ENCODE assay signal across 11 cellular contexts in the genomic region with DNA sequence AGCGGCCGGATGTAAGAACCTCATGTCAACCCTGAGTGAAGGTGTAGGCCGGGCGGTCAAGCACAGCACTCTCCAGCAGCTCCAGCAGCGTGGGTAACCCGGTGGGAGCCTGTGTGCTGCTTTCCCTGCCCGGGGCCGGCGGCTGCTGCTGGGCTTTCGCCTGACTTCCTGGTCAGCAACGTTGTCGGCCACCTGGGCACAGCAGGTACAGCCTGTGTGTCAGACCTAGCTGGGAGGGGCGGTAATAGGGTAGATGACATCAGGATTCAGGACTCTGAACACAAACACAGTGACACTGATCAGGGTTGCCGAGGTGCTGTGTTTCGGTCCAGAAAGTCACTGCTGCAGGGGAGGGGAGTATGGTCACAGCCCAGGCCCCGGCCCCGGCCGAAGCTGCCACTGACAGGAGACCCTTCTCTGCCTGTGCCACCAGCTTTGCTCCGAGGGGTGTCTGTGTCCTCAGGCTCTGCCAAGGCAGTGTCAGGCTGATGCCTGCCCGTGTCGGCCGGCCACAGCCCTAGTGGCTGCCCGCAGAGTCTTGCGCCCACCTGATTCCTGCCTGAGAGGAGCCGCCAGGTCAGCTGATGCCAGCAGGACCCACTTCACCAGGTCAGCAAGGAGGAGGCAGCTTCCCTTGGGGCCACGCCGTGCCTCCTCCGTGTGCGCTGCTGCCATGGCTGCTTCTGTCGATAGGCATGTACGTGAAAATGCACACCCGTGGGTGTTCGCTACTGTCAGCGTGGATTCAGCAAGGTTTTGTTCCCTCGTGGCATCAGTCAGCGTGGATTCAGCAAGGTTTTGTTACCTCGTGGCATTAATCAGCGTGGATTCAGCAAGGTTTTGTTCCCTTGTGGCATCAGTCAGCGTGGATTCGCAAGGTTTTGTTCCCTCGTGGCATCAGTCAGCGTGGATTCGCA. TPM values are rescaled to one million over a fixed set of nuclear protein-coding genes. Genes with fewer than 3 reads are reported as not detected.
"Had no signal": no experiment of that assay in that cellular context is flagged by ENCODE, and none has a peak within 500 bp of the region (broad histone marks: within the 10 kb centered on the region; RNA-seq: fewer than 3 reads in every experiment).

No MANE protein-coding gene starts in this region.

- H3K4me2 ChIP-seq: smooth muscle cell had no signal

- H3K27ac ChIP-seq: body of pancreas, neutrophil, tibial nerve had no signal

- ATAC-seq: activated CD4-positive, CD25-positive, alpha-beta regulatory T cell treated with anti-CD3 and anti-CD28 coated beads, Interleukin-2, amount 50 U/mL, for 24 hours; body of pancreas; naive thymus-derived CD4-positive, alpha-beta T cell; stimulated activated effector memory CD8-positive, alpha-beta T cell treated with anti-CD3 and anti-CD28 coated beads, Interleukin-12 subunit alpha, Interleukin-12 subunit beta, amount 100 ng/mL, for 72 hours had no signal

- DNase-seq: central memory CD4-positive, alpha-beta T cell; erythroblast; hippocampal formation; naive thymus-derived CD4-positive, alpha-beta T cell; SW 1271 had no signal

- H3K9me3 ChIP-seq: body of pancreas, neutrophil, tibial nerve had no signal

- H3K4me3 ChIP-seq: body of pancreas, smooth muscle cell, tibial nerve had no signal

- H3K27me3 ChIP-seq: body of pancreas, neutrophil, tibial nerve had no signal

RNA-seq across cellular contexts. Expression of a gene that starts 31.7 kb away (rescaled TPM):
- total RNA-seq: smooth muscle cell had no signal
- polyA plus RNA-seq: naive thymus-derived CD4-positive, alpha-beta T cell had no signal
